Comparison of ENCODE assay signal across 23 cellular contexts in genomic region chr11:44659641-44660040, GRCh38.
DNase-seq lines count a peak whose midpoint lies in the region; ATAC-seq and TF ChIP-seq lines count a peak whose summit lies in the region.
"Had no signal": no experiment of that assay in that cellular context is flagged by ENCODE, and none has a peak within 500 bp of the region (broad histone marks: within the 10 kb centered on the region; RNA-seq: fewer than 3 reads in every experiment).

No MANE protein-coding gene starts in this region.

- no peaks in the 10 kb centered on the region for H3K27me3 ChIP-seq in right cardiac atrium (ENCODE audit: control insufficient read depth, insufficient read depth)
- no peaks in the 10 kb centered on the region for H3K27me3 ChIP-seq in thoracic aorta (replicated peaks; ENCODE audit: insufficient read depth)
- H3K27me3 ChIP-seq in colonic mucosa: peaks cover 5% of the 10 kb centered on the region

- peak; percentile 42 for ATAC-seq in activated CD8-positive, alpha-beta T cell treated with anti-CD3 and anti-CD28 coated beads, Interleukin-2, amount 10 ng/mL, durations not matched to agents 7 days and 5 days
- no peak for ATAC-seq in activated CD8-positive, alpha-beta T cell treated with anti-CD3 and anti-CD28 coated beads for 36 hours
- ATAC-seq in right cardiac atrium (peak; percentile 92 to 93), thoracic aorta (ENCODE audit: insufficient number of reproducible peaks, low FRiP score, low read depth) (no peak)
- ATAC-seq: A549; esophagus mucosa; stimulated activated naive CD8-positive, alpha-beta T cell treated with anti-CD3 and anti-CD28 coated beads, Interleukin-15, amount 100 ng/mL, for 72 hours had no signal

- 43% methylated on average over 4 of the region's 4 CpGs for WGBS in right cardiac atrium

- no peaks in the 10 kb centered on the region for H3K36me3 Mint-ChIP-seq in activated CD8-positive, alpha-beta T cell treated with anti-CD3 and anti-CD28 coated beads, Interleukin-2, amount 10 ng/mL, durations not matched to agents 7 days and 5 days (ENCODE audit: low read depth)
- no peaks in the 10 kb centered on the region for H3K36me3 Mint-ChIP-seq in activated CD8-positive, alpha-beta T cell treated with anti-CD3 and anti-CD28 coated beads for 36 hours (ENCODE audit: low read depth)
- H3K36me3 Mint-ChIP-seq in MCF 10A (ENCODE audit: insufficient read depth, unreplicated experiment): no peaks in the 10 kb centered on the region

- H3K36me3 ChIP-seq in thoracic aorta: no peaks in the 10 kb centered on the region
- no peaks in the 10 kb centered on the region for H3K36me3 ChIP-seq in colonic mucosa
- H3K36me3 ChIP-seq: neutrophil had no signal

- H3K27me3 Mint-ChIP-seq in activated CD8-positive, alpha-beta T cell treated with anti-CD3 and anti-CD28 coated beads, Interleukin-2, amount 10 ng/mL, durations not matched to agents 7 days and 5 days (ENCODE audit: low read depth): peaks cover 19% of the 10 kb centered on the region
- no peaks in the 10 kb centered on the region for H3K27me3 Mint-ChIP-seq in activated CD8-positive, alpha-beta T cell treated with anti-CD3 and anti-CD28 coated beads for 36 hours
- peaks cover 26% of the 10 kb centered on the region for H3K27me3 Mint-ChIP-seq in MCF 10A (ENCODE audit: insufficient read depth, unreplicated experiment)
- H3K27me3 Mint-ChIP-seq: stimulated activated naive CD8-positive, alpha-beta T cell treated with anti-CD3 and anti-CD28 coated beads, Interleukin-15, amount 100 ng/mL, for 72 hours had no signal

- POLR2A ChIA-PET in activated CD8-positive, alpha-beta T cell treated with anti-CD3 and anti-CD28 coated beads, Interleukin-2, amount 10 ng/mL, durations not matched to agents 7 days and 5 days (lab: Charles Lee): interaction anchor here (0.6 kb wide), 1 partner anchor 691 kb away, joined by 3 read pairs; no protein-coding TSS in a partner anchor
- POLR2A ChIA-PET in activated CD8-positive, alpha-beta T cell treated with anti-CD3 and anti-CD28 coated beads for 36 hours (lab: Charles Lee): no interaction called here
- POLR2A ChIA-PET in MCF 10A (lab: Yijun Ruan, JAX): no interaction called here

- intact Hi-C loops in activated CD8-positive, alpha-beta T cell treated with anti-CD3 and anti-CD28 coated beads for 36 hours (cut with micrococcal nuclease): no loop called here
- intact Hi-C loops in right cardiac atrium (cut with DNase I) (no loop called here), MCF 10A (cut with micrococcal nuclease) (no loop called here), colonic mucosa (cut with DNase I) (no loop called here)

- TF ChIP-seq CTCF in activated CD8-positive, alpha-beta T cell treated with anti-CD3 and anti-CD28 coated beads for 36 hours (IDR thresholded peaks at IDR 0.05): no peak
- TF ChIP-seq CTCF in thoracic aorta (IDR thresholded peaks at IDR 0.05) (no peak), MCF 10A (IDR thresholded peaks at IDR 0.05; ENCODE audit: unreplicated experiment) (no peak), colonic mucosa (IDR thresholded peaks at IDR 0.05) (no peak)

- H3K4me3 ChIP-seq in right cardiac atrium (ENCODE audit: low read length) (no peak overlapping the region), thoracic aorta (no peak overlapping the region), colonic mucosa (no peak overlapping the region)
- H3K4me3 ChIP-seq: A549 had no signal

- H3K4me1 Mint-ChIP-seq in activated CD8-positive, alpha-beta T cell treated with anti-CD3 and anti-CD28 coated beads, Interleukin-2, amount 10 ng/mL, durations not matched to agents 7 days and 5 days (ENCODE audit: low read depth): peaks cover 14% of the 10 kb centered on the region
- H3K4me1 Mint-ChIP-seq in activated CD8-positive, alpha-beta T cell treated with anti-CD3 and anti-CD28 coated beads for 36 hours (ENCODE audit: low read depth): peaks cover 3% of the 10 kb centered on the region
- no peaks in the 10 kb centered on the region for H3K4me1 Mint-ChIP-seq in MCF 10A (ENCODE audit: insufficient read depth, unreplicated experiment)
- H3K4me1 Mint-ChIP-seq: stimulated activated naive CD8-positive, alpha-beta T cell treated with anti-CD3 and anti-CD28 coated beads, Interleukin-15, amount 100 ng/mL, for 72 hours had no signal

- H3K4me1 ChIP-seq in right cardiac atrium (ENCODE audit: control insufficient read depth, insufficient read depth, low read length) (peaks cover 13% of the 10 kb centered on the region), thoracic aorta (ENCODE audit: control insufficient read depth in 1 of 2, low read depth in 2 of 2) (peaks cover 0 to 15% of the 10 kb centered on the region in 2 donors), colonic mucosa (no peaks in the 10 kb centered on the region)
- H3K4me1 ChIP-seq: A549 had no signal

- CTCF ChIA-PET in activated CD8-positive, alpha-beta T cell treated with anti-CD3 and anti-CD28 coated beads, Interleukin-2, amount 10 ng/mL, durations not matched to agents 7 days and 5 days (lab: Charles Lee): interaction anchor here (1.1 kb wide), 1 partner anchor 10 kb away, joined by 3 read pairs; no protein-coding TSS in a partner anchor
- CTCF ChIA-PET in activated CD8-positive, alpha-beta T cell treated with anti-CD3 and anti-CD28 coated beads for 36 hours (lab: Charles Lee): no interaction called here
- CTCF ChIA-PET in MCF 10A (lab: Yijun Ruan, JAX): interaction anchor here (1.4 kb wide), 1 partner anchor 252 kb away, joined by 3 read pairs; no protein-coding TSS in a partner anchor

- H3K9me3 ChIP-seq in right cardiac atrium (ENCODE audit: control insufficient read depth, low read length) (no peaks in the 10 kb centered on the region), thoracic aorta (no peaks in the 10 kb centered on the region), colonic mucosa (no peaks in the 10 kb centered on the region)
- H3K9me3 ChIP-seq: A549, neutrophil had no signal

- DNase-seq in activated CD8-positive, alpha-beta T cell treated with anti-CD3 and anti-CD28 coated beads, Interleukin-2, amount 10 ng/mL, durations not matched to agents 7 days and 5 days: no peak
- no peak for DNase-seq in activated CD8-positive, alpha-beta T cell treated with anti-CD3 and anti-CD28 coated beads for 36 hours
- peak; percentile 39 for DNase-seq in cerebellar cortex (ENCODE audit: low spot score)
- peak; percentile 66 to 87 (median 83) for DNase-seq in right cardiac atrium
- DNase-seq in thoracic aorta (ENCODE audit: low spot score): peak; percentile 13
- no peak for DNase-seq in MCF 10A (ENCODE audit: unreplicated experiment)
- DNase-seq in NCI-H748 treated with DMSO at 0.1 percent for 48 hours (lab: John Stamatoyannopoulos, UW): no peak
- DNase-seq in colonic mucosa: no peak
- DNase-seq: activated naive CD4-positive, alpha-beta T cell treated with anti-CD3 and anti-CD28 coated beads, Interleukin-2, amount 50 U/mL, for 16 hours; activated T-cell treated with anti-CD3 and anti-CD28 coated beads, Interleukin-2, amount 50 U/mL, for 48 hours; Calu3; cerebellar nuclear complex; effector CD8-positive, alpha-beta T cell; KG1; kidney glomerular epithelial cell; NCI-H1930; NK-92 treated with Interleukin-12 subunit alpha and Interleukin-12 subunit beta, amount 100 ng/mL, for 24 hours; stimulated activated naive CD8-positive, alpha-beta T cell treated with anti-CD3 and anti-CD28 coated beads, Interleukin-15, amount 100 ng/mL, for 72 hours; T1000 had no signal

- H3K9ac ChIP-seq in colonic mucosa (ENCODE audit: low read depth in 2 of 2, low read length in 2 of 2): no peak overlapping the region

- no peak overlapping the region for H3K27ac Mint-ChIP-seq in activated CD8-positive, alpha-beta T cell treated with anti-CD3 and anti-CD28 coated beads, Interleukin-2, amount 10 ng/mL, durations not matched to agents 7 days and 5 days
- no peak overlapping the region for H3K27ac Mint-ChIP-seq in activated CD8-positive, alpha-beta T cell treated with anti-CD3 and anti-CD28 coated beads for 36 hours
- H3K27ac Mint-ChIP-seq in MCF 10A (ENCODE audit: low read depth, unreplicated experiment): no peak overlapping the region
- H3K27ac Mint-ChIP-seq: stimulated activated naive CD8-positive, alpha-beta T cell treated with anti-CD3 and anti-CD28 coated beads, Interleukin-15, amount 100 ng/mL, for 72 hours had no signal

- no peak overlapping the region for H3K4me3 Mint-ChIP-seq in activated CD8-positive, alpha-beta T cell treated with anti-CD3 and anti-CD28 coated beads, Interleukin-2, amount 10 ng/mL, durations not matched to agents 7 days and 5 days
- H3K4me3 Mint-ChIP-seq in activated CD8-positive, alpha-beta T cell treated with anti-CD3 and anti-CD28 coated beads for 36 hours: no peak overlapping the region
- no peak overlapping the region for H3K4me3 Mint-ChIP-seq in MCF 10A (ENCODE audit: unreplicated experiment)
- H3K4me3 Mint-ChIP-seq: stimulated activated naive CD8-positive, alpha-beta T cell treated with anti-CD3 and anti-CD28 coated beads, Interleukin-15, amount 100 ng/mL, for 72 hours had no signal

- no TSS peak for BruUV-seq in MCF 10A (replicated peaks; lab: Mats Ljungman, UMichigan)

- no peaks in the 10 kb centered on the region for H3K9me3 Mint-ChIP-seq in activated CD8-positive, alpha-beta T cell treated with anti-CD3 and anti-CD28 coated beads, Interleukin-2, amount 10 ng/mL, durations not matched to agents 7 days and 5 days (ENCODE audit: insufficient read depth)
- H3K9me3 Mint-ChIP-seq in activated CD8-positive, alpha-beta T cell treated with anti-CD3 and anti-CD28 coated beads for 36 hours: peaks cover 3% of the 10 kb centered on the region
- no peaks in the 10 kb centered on the region for H3K9me3 Mint-ChIP-seq in MCF 10A (ENCODE audit: unreplicated experiment)

- peak overlapping the region; percentile 29 for H3K27ac ChIP-seq in right cardiac atrium (ENCODE audit: low read length)
- peak overlapping the region in 1 of 2 donors; percentile 60 for H3K27ac ChIP-seq in thoracic aorta
- H3K27ac ChIP-seq in colonic mucosa: no peak overlapping the region
- H3K27ac ChIP-seq: C4-2B, neutrophil had no signal

Comparison
In these comparisons a context has a peak if more than half of its experiments do, and no peak if none do; other contexts are left out.
1. ATAC-seq: peak in activated CD8-positive, alpha-beta T cell treated with anti-CD3 and anti-CD28 coated beads, Interleukin-2, amount 10 ng/mL, durations not matched to agents 7 days and 5 days (single experiment) and right cardiac atrium (2 of 2); none in activated CD8-positive, alpha-beta T cell treated with anti-CD3 and anti-CD28 coated beads for 36 hours (single experiment) and thoracic aorta (single experiment).
2. DNase-seq: peak in cerebellar cortex (single experiment), right cardiac atrium (3 of 3) and thoracic aorta (single experiment); none in activated CD8-positive, alpha-beta T cell treated with anti-CD3 and anti-CD28 coated beads, Interleukin-2, amount 10 ng/mL, durations not matched to agents 7 days and 5 days (single experiment), activated CD8-positive, alpha-beta T cell treated with anti-CD3 and anti-CD28 coated beads for 36 hours (single experiment), MCF 10A (single experiment), NCI-H748 treated with DMSO at 0.1 percent for 48 hours (single experiment) and colonic mucosa (single experiment).